1 cellular context compared by ENCODE assay signal in genomic region chr7:79453558-79454324, GRCh38.
TF ChIP-seq lines count a peak whose summit lies in the region.

MAGI2 (minus strand) TSS chr7:79453667; CDS start chr7:79453320, 347 bp downstream.

TF ChIP-seq in HepG2, 621 proteins besides CTCF, POLR2A, EP300 and RAD21 (continued from another document and continues in another):
- TF ChIP-seq SP140L (CRISPR knock-in tag; IDR thresholded peaks at IDR 0.05; ENCODE audit: borderline replicate concordance), result no peak
- TF ChIP-seq PRMT3 (CRISPR knock-in tag; IDR thresholded peaks at IDR 0.05; ENCODE audit: borderline replicate concordance, low read depth), result no peak
- no peak for TF ChIP-seq ZNF138 (CRISPR knock-in tag; IDR thresholded peaks at IDR 0.05; ENCODE audit: low read depth)
- 0 out of 2 replicates have a peak, but pooled peaks have one; percentile 43 for TF ChIP-seq ZNF776 (CRISPR knock-in tag; IDR thresholded peaks at IDR 0.05)
- no peak for TF ChIP-seq MNT (IDR thresholded peaks at IDR 0.05)
- TF ChIP-seq NFKB2 (CRISPR knock-in tag; IDR thresholded peaks at IDR 0.05; ENCODE audit: borderline replicate concordance), result no peak; the same call in 1 of the 2 replicates
- no peak for TF ChIP-seq JUN (CRISPR knock-in tag; IDR thresholded peaks at IDR 0.05)
- TF ChIP-seq KLF11 (CRISPR knock-in tag; IDR thresholded peaks at IDR 0.05), result no peak
- peak; percentile 53; the same call in 1 of the 2 replicates for TF ChIP-seq MYC (CRISPR knock-in tag; IDR thresholded peaks at IDR 0.05; ENCODE audit: borderline replicate concordance)
- TF ChIP-seq ZNF770 (CRISPR knock-in tag; IDR thresholded peaks at IDR 0.05), result peak; percentile 58; the same call in 1 of the 2 replicates
- 0 out of 2 replicates have a peak, but pooled peaks have one; percentile 55 for TF ChIP-seq STAT5B (CRISPR knock-in tag; IDR thresholded peaks at IDR 0.05)
- TF ChIP-seq ZBTB14 (CRISPR knock-in tag; IDR thresholded peaks at IDR 0.05), result peak; percentile 58; the same call in 1 of the 2 replicates
- peak; percentile 41; the same call in 1 of the 2 replicates for TF ChIP-seq TFDP2 (CRISPR knock-in tag; IDR thresholded peaks at IDR 0.05)
- no peak for TF ChIP-seq RFX5 (IDR thresholded peaks at IDR 0.05; ENCODE audit: low read depth, low read length)
- no peak for TF ChIP-seq KLF16 (CRISPR knock-in tag; IDR thresholded peaks at IDR 0.05)
- TF ChIP-seq ZNF574 (CRISPR knock-in tag; IDR thresholded peaks at IDR 0.05), result peak; percentile 54
- TF ChIP-seq AKAP8 (CRISPR knock-in tag; IDR thresholded peaks at IDR 0.05), result 0 out of 2 replicates have a peak, but pooled peaks have one; percentile 42
- peak; percentile 90 for TF ChIP-seq RBFOX2 (IDR thresholded peaks at IDR 0.05; ENCODE audit: low read depth, low read length)
- TF ChIP-seq ZFY (CRISPR knock-in tag; IDR thresholded peaks at IDR 0.05), result peak; percentile 90
- peak; percentile 77 for TF ChIP-seq SPEN (CRISPR knock-in tag; IDR thresholded peaks at IDR 0.05; ENCODE audit: low read depth)
- peak; percentile 51; the same call in 1 of the 2 replicates for TF ChIP-seq ARID4A (CRISPR knock-in tag; IDR thresholded peaks at IDR 0.05; ENCODE audit: borderline replicate concordance)
- TF ChIP-seq ZNF207 (IDR thresholded peaks at IDR 0.05; ENCODE audit: borderline replicate concordance), result no peak
- no peak for TF ChIP-seq POLR2AphosphoS2 (IDR thresholded peaks at IDR 0.05; ENCODE audit: low read depth, low read length)
- TF ChIP-seq CHCHD3 (CRISPR knock-in tag; IDR thresholded peaks at IDR 0.05), result no peak
- TF ChIP-seq TBL1XR1 (IDR thresholded peaks at IDR 0.05; ENCODE audit: borderline replicate concordance, low read length, partially characterized antibody), result no peak
- TF ChIP-seq ZBTB4 (CRISPR knock-in tag; IDR thresholded peaks at IDR 0.05; ENCODE audit: borderline replicate concordance), result no peak
- TF ChIP-seq HDAC1 (CRISPR knock-in tag; IDR thresholded peaks at IDR 0.05), result peak; percentile 62
- no peak for TF ChIP-seq CEBPZ (IDR thresholded peaks at IDR 0.05; ENCODE audit: low read length)
- no peak for TF ChIP-seq AFF4 (CRISPR knock-in tag; IDR thresholded peaks at IDR 0.05)
- TF ChIP-seq BRD4 (CRISPR knock-in tag; IDR thresholded peaks at IDR 0.05), result peak; percentile 86
